In the genomic region with DNA sequence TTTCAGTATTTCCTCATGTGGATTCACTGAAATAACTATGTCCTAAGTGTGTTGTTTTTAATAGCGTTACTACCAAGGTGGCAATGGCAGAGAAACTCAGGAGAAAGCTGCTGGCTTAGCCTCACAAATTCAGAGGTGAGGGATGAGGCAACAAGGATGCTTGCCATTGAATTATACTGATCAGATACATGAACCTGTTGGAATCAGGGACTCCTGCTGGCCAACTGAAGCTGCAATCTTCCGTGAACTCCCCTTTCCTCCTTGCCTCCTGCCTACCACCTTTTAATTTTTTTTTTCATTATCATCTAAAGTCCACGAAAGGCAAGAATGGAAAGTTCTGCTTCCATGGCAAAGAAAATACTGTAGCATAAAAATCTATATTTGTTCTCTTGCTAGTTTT, we compare ENCODE assay signal across 13 cellular contexts.
DNase-seq lines count a peak whose midpoint lies in the region; ATAC-seq, FAIRE-seq and TF ChIP-seq lines count a peak whose summit lies in the region.
"Had no signal": no experiment of that assay in that cellular context is flagged by ENCODE, and none has a peak within 500 bp of the region (broad histone marks: within the 10 kb centered on the region; RNA-seq: fewer than 3 reads in every experiment).

No MANE protein-coding gene starts in this region.

- dilution Hi-C loops in endothelial cell of umbilical vein (cut with MboI; ENCODE audit: extremely low pct_ligation_motif_present, low sequenced_read_pairs): no loop called here

- ATAC-seq in HG02970 (IDR thresholded peaks at IDR 0.05; ENCODE audit: low FRiP score, unreplicated experiment): no peak
- no peak for ATAC-seq in GM21526 (IDR thresholded peaks at IDR 0.05; ENCODE audit: low FRiP score, unreplicated experiment)

- peaks cover 51% of the 10 kb centered on the region for H3K4me1 Mint-ChIP-seq in nephron

- no peak for DNase-seq in A673 (ENCODE audit: low spot score)
- DNase-seq in NCI-H69 (lab: John Stamatoyannopoulos, UW): peak; percentile 56
- peak; percentile 55 for DNase-seq in endothelial cell of umbilical vein (ENCODE audit: low read depth, low spot score)
- no peak for DNase-seq in HuH-7 (ENCODE audit: low spot score)
- no peak for DNase-seq in GM10266 (ENCODE audit: extremely low spot score)
- DNase-seq: activated CD8-positive, alpha-beta memory T cell treated with anti-CD3 and anti-CD28 coated beads, Interleukin-2, amount 50 U/mL, for 4 hours; effector CD4-positive, alpha-beta T cell; GOT3; NCI-H187 treated with DMSO at 0.1 percent for 48 hours; T-helper 2 cell had no signal

- H3K4me3 Mint-ChIP-seq in nephron: no peak overlapping the region

- FAIRE-seq in endothelial cell of umbilical vein (lab: Jason Lieb, UNC): peak; percentile 58

- H3K27ac ChIP-seq in A673 (ENCODE audit: low read depth, low read length, poor library complexity, severe bottlenecking) (peak overlapping the region; percentile 69), endothelial cell of umbilical vein (ENCODE audit: insufficient read depth, low read depth, low read length) (peak overlapping the region; percentile 93)

- POLR2A ChIA-PET in A673 (lab: Charles Lee; ENCODE audit: low non-redundant PET): no interaction called here
- POLR2A ChIA-PET in endothelial cell of umbilical vein (lab: Charles Lee): interaction anchor here (0.7 kb wide), 1 partner anchor 59 kb away, joined by 3 read pairs; no protein-coding TSS in a partner anchor

- H3K27me3 ChIP-seq in A673 (replicated peaks; ENCODE audit: insufficient read depth, low read depth, low read length, poor library complexity) (no peaks in the 10 kb centered on the region), endothelial cell of umbilical vein (ENCODE audit: control insufficient read depth in 2 of 2, insufficient read depth in 2 of 2, low read length in 2 of 2) (no peaks in the 10 kb centered on the region)

- H2AFZ ChIP-seq in endothelial cell of umbilical vein (ENCODE audit: low read depth, low read length): no peak overlapping the region

- H3K36me3 ChIP-seq in A673 (ENCODE audit: insufficient read depth, low read length, poor library complexity, severe bottlenecking): peaks cover 8% of the 10 kb centered on the region
- H3K36me3 ChIP-seq in endothelial cell of umbilical vein (ENCODE audit: control insufficient read depth in 2 of 2, extremely low read depth in 1 of 2, insufficient read depth in 2 of 2, low read length in 2 of 2): no peaks in the 10 kb centered on the region

- H3K9me1 ChIP-seq in endothelial cell of umbilical vein (replicated peaks; ENCODE audit: control insufficient read depth, extremely low read depth, insufficient read depth, low read length): no peaks in the 10 kb centered on the region

- no peaks in the 10 kb centered on the region for H3K9me3 Mint-ChIP-seq in nephron

- H3K9me3 ChIP-seq in A673 (ENCODE audit: low read depth, low read length, poor library complexity, severe bottlenecking) (no peaks in the 10 kb centered on the region), endothelial cell of umbilical vein (replicated peaks; ENCODE audit: control insufficient read depth, insufficient read depth, low read length) (no peaks in the 10 kb centered on the region)

- BruUV-seq in A673 (replicated peaks; lab: Mats Ljungman, UMichigan) (no TSS peak), endothelial cell of umbilical vein (replicated peaks; lab: Mats Ljungman, UMichigan) (no TSS peak)

- peaks cover 2% of the 10 kb centered on the region for H3K79me2 ChIP-seq in endothelial cell of umbilical vein (ENCODE audit: control insufficient read depth, insufficient read depth, low read length)

- TF ChIP-seq CTCF in A673 (conservative IDR thresholded peaks at IDR 0.05; ENCODE audit: low read depth, low read length) (peak; percentile 35; the same call in 1 of the 2 replicates), endothelial cell of umbilical vein (IDR thresholded peaks at IDR 0.05; ENCODE audit: extremely low read depth in 1 of 2, insufficient read depth in 1 of 2, low read depth in 1 of 2, low read length in 2 of 2) (peak in 1 of 2 donors; percentile 31), nephron (IDR thresholded peaks at IDR 0.05; ENCODE audit: unreplicated experiment in 3 of 3) (peak in 1 of 3 experiments; percentile 24), GM10266 (IDR thresholded peaks at IDR 0.05; ENCODE audit: control insufficient read depth, insufficient read depth, low read depth, missing control alignments) (no peak)

- no peaks in the 10 kb centered on the region for H4K20me1 ChIP-seq in endothelial cell of umbilical vein (replicated peaks; ENCODE audit: control insufficient read depth, extremely low read depth, insufficient read depth, low read length)

- peak overlapping the region; percentile 90 to 96 (median 96) for H3K27ac Mint-ChIP-seq in nephron

- H3K9ac ChIP-seq in endothelial cell of umbilical vein (replicated peaks; ENCODE audit: extremely low read depth, insufficient read depth, low read length): peak overlapping the region; percentile 80

- peak overlapping the region; percentile 89 for H3K4me2 ChIP-seq in endothelial cell of umbilical vein (ENCODE audit: insufficient read depth, low read length)

- H3K4me1 ChIP-seq in A673 (ENCODE audit: insufficient read depth, low read length, poor library complexity, severe bottlenecking) (peaks cover 34% of the 10 kb centered on the region), endothelial cell of umbilical vein (ENCODE audit: control insufficient read depth, extremely low read depth, insufficient read depth, low read length) (peaks cover 29% of the 10 kb centered on the region)

- no peak for TF ChIP-seq POLR2A in endothelial cell of umbilical vein (IDR thresholded peaks at IDR 0.05; ENCODE audit: low read depth, low read length)

- H3K36me3 Mint-ChIP-seq in nephron (ENCODE audit: low read depth): peaks cover 25% of the 10 kb centered on the region

- no peaks in the 10 kb centered on the region for H3K27me3 Mint-ChIP-seq in nephron (ENCODE audit: low read depth)

- H3K4me3 ChIP-seq in A673 (ENCODE audit: low read depth, low read length, poor library complexity, severe bottlenecking): no peak overlapping the region
- no peak overlapping the region for H3K4me3 ChIP-seq in endothelial cell of umbilical vein (replicated peaks in 1 of 3; ENCODE audit: insufficient read depth in 1 of 3, low read depth in 1 of 3, low read length in 3 of 3)

- intact Hi-C loops in A673 (cut with micrococcal nuclease; ENCODE audit: unreplicated experiment) (loop anchor here (5.0 to 10.0 kb wide), 2 partner anchors 362 to 515 kb away; no protein-coding TSS in a partner anchor), endothelial cell of umbilical vein (cut with micrococcal nuclease) (loop anchor here (5.0 to 10.0 kb wide), 4 partner anchors 122 to 1362 kb away; no protein-coding TSS in a partner anchor)

- CTCF ChIA-PET in A673 (lab: Charles Lee) (no interaction called here), endothelial cell of umbilical vein (lab: Charles Lee) (interaction anchor here (0.8 to 3.7 kb wide), 28 partner anchors 13 to 1366 kb away, joined by 3 to 40 read pairs (median 4); no protein-coding TSS in a partner anchor)

TF ChIP-seq in endothelial cell of umbilical vein, 7 proteins besides CTCF, POLR2A, EP300 and RAD21:
- TF ChIP-seq FOS (IDR thresholded peaks at IDR 0.05; ENCODE audit: borderline replicate concordance, insufficient read depth, low read length): no peak

Comparison
In these comparisons a context has a peak if more than half of its experiments do, and no peak if none do; other contexts are left out.
1. DNase-seq: peak in NCI-H69 (single experiment) and endothelial cell of umbilical vein (single experiment); none in A673 (single experiment), HuH-7 (single experiment) and GM10266 (single experiment).